Comparison of ENCODE assay signal across 1 cellular context in genomic region chr10:63516207-63516606, GRCh38.
TF ChIP-seq lines count a peak whose summit lies in the region.

No MANE protein-coding gene starts in this region.

TF ChIP-seq in HepG2, 621 proteins besides CTCF, POLR2A, EP300 and RAD21:
- TF ChIP-seq ATF7 (IDR thresholded peaks at IDR 0.05) (0 out of 2 replicates have a peak, but pooled peaks have one; percentile 39), ATF7 (CRISPR knock-in tag; IDR thresholded peaks at IDR 0.05) (no peak), MXI1 (IDR thresholded peaks at IDR 0.05; ENCODE audit: borderline replicate concordance, low read depth, low read length) (no peak)
